ENCODE assay signal across 14 cellular contexts in the genomic region with DNA sequence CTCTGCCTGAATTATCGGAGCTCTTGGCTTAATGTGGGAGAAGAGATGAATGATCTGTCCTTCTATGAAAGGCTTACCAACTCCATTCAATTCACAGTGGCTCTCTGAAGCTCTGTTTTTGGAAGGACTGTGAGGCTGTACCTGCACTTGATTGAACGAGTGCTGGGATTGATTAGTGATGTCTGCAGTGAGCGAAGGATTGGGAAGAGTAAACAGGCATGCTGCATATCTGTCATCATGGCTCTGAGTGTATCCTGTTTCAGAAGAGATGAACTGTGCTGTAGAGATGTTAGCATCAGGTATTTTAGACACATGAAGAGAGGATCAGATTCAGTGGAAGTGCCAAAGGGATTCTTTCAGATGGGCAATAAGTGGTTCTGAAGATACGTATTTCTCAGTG.
DNase-seq lines count a peak whose midpoint lies in the region; ATAC-seq and TF ChIP-seq lines count a peak whose summit lies in the region.
"Had no signal": no experiment of that assay in that cellular context is flagged by ENCODE, and none has a peak within 500 bp of the region (broad histone marks: within the 10 kb centered on the region; RNA-seq: fewer than 3 reads in every experiment).

No MANE protein-coding gene starts in this region.

- H3K4me1 ChIP-seq in mesendoderm (ENCODE audit: control insufficient read depth, low read depth, low read length), result no peaks in the 10 kb centered on the region
- H3K4me1 ChIP-seq: BE2C had no signal

- no peaks in the 10 kb centered on the region for H3K36me3 ChIP-seq in mesendoderm (ENCODE audit: control insufficient read depth, insufficient read depth, low read length)
- no peaks in the 10 kb centered on the region for H3K36me3 ChIP-seq in WERI-Rb-1
- H3K36me3 ChIP-seq: BE2C had no signal

- peaks cover 9% of the 10 kb centered on the region for H3K4me1 Mint-ChIP-seq in activated T-helper 17 cell treated with anti-CD3 and anti-CD28 coated beads, Interleukin-2, amount 50 U/mL, for 72 hours

- H3K27ac ChIP-seq in mesendoderm (ENCODE audit: low read depth, low read length) (no peak overlapping the region), WERI-Rb-1 (no peak overlapping the region)
- H3K27ac ChIP-seq: A549, C4-2B had no signal

- H3K79me1 ChIP-seq in mesendoderm (ENCODE audit: low read length), result no peaks in the 10 kb centered on the region

- no peaks in the 10 kb centered on the region for H3K36me3 Mint-ChIP-seq in activated T-helper 17 cell treated with anti-CD3 and anti-CD28 coated beads, Interleukin-2, amount 50 U/mL, for 72 hours (ENCODE audit: low read depth)
- H3K36me3 Mint-ChIP-seq: CD8-positive, alpha-beta T cell had no signal

- no peak overlapping the region for H3K4me3 Mint-ChIP-seq in activated T-helper 17 cell treated with anti-CD3 and anti-CD28 coated beads, Interleukin-2, amount 50 U/mL, for 72 hours
- H3K4me3 Mint-ChIP-seq: CD8-positive, alpha-beta T cell had no signal

- H3K4me2 ChIP-seq in mesendoderm (ENCODE audit: low read length), result no peak overlapping the region
- H3K4me2 ChIP-seq: A549 had no signal

- H4K5ac ChIP-seq in mesendoderm (ENCODE audit: low read length), result no peak overlapping the region

- no peaks in the 10 kb centered on the region for H3K27me3 Mint-ChIP-seq in activated T-helper 17 cell treated with anti-CD3 and anti-CD28 coated beads, Interleukin-2, amount 50 U/mL, for 72 hours

- H2BK120ac ChIP-seq in mesendoderm (ENCODE audit: low read depth, low read length), result no peak overlapping the region

- peak; percentile 21 for DNase-seq in NCI-H748 (lab: John Stamatoyannopoulos, UW; ENCODE audit: unreplicated experiment)
- no peak for DNase-seq in NCI-H748 treated with DMSO at 0.1 percent for 48 hours (lab: John Stamatoyannopoulos, UW)
- peak; percentile 26 for DNase-seq in mesendoderm
- DNase-seq in NCI-H1105 (lab: John Stamatoyannopoulos, UW), result no peak
- no peak for DNase-seq in WERI-Rb-1
- DNase-seq: BE2C; CD8-positive, alpha-beta T cell; COR-L47; DMS153; GF-D8; HCEC 1CT had no signal

- TF ChIP-seq CTCF in WERI-Rb-1 (IDR thresholded peaks at IDR 0.05; ENCODE audit: low read depth, low read length), result no peak

- no peaks in the 10 kb centered on the region for H3K9me3 ChIP-seq in WERI-Rb-1 (ENCODE audit: severe bottlenecking)
- H3K9me3 ChIP-seq: BE2C had no signal

- no peak overlapping the region for H3K18ac ChIP-seq in mesendoderm (ENCODE audit: low read length)

- H3K79me2 ChIP-seq in mesendoderm (ENCODE audit: control insufficient read depth, insufficient read depth, low read length), result no peaks in the 10 kb centered on the region

- WGBS in mesendoderm (ENCODE audit: extremely low coverage, insufficient coverage, low lambda C conversion rate), result no CpG with 5 or more reads among the region's 4 CpGs

- H3K56ac ChIP-seq in mesendoderm (ENCODE audit: low read length), result no peak overlapping the region

- H3K23ac ChIP-seq in mesendoderm (ENCODE audit: low read length), result no peak overlapping the region

- H3K27ac Mint-ChIP-seq in activated T-helper 17 cell treated with anti-CD3 and anti-CD28 coated beads, Interleukin-2, amount 50 U/mL, for 72 hours, result peak overlapping the region; percentile 16
- H3K27ac Mint-ChIP-seq: CD8-positive, alpha-beta T cell had no signal

- H3K9me3 Mint-ChIP-seq in activated T-helper 17 cell treated with anti-CD3 and anti-CD28 coated beads, Interleukin-2, amount 50 U/mL, for 72 hours, result peaks cover 13% of the 10 kb centered on the region

- no peak for ATAC-seq in activated T-helper 17 cell treated with anti-CD3 and anti-CD28 coated beads, Interleukin-2, amount 50 U/mL, for 72 hours (replicated peaks)
- ATAC-seq: A549; CD8-positive, alpha-beta T cell had no signal

- H3K9ac ChIP-seq in mesendoderm (ENCODE audit: low read length), result no peak overlapping the region

- H2BK5ac ChIP-seq in mesendoderm (ENCODE audit: low read length), result no peak overlapping the region

- no peak overlapping the region for H4K8ac ChIP-seq in mesendoderm (ENCODE audit: low read depth, low read length)

- no peak overlapping the region for H2BK15ac ChIP-seq in mesendoderm (replicated peaks; ENCODE audit: low read depth)

- H3K4ac ChIP-seq in mesendoderm (ENCODE audit: low read depth, low read length), result no peak overlapping the region

- no peak overlapping the region for H3K4me3 ChIP-seq in mesendoderm (ENCODE audit: low read length)
- no peak overlapping the region for H3K4me3 ChIP-seq in WERI-Rb-1 (ENCODE audit: low read depth, low read length)
- H3K4me3 ChIP-seq: A549 had no signal

- H3K27me3 ChIP-seq in mesendoderm (ENCODE audit: insufficient read depth, low read length, poor library complexity) (no peaks in the 10 kb centered on the region), WERI-Rb-1 (ENCODE audit: insufficient read depth, low read depth, severe bottlenecking) (no peaks in the 10 kb centered on the region)
- H3K27me3 ChIP-seq: BE2C had no signal

- no peak overlapping the region for H2AK5ac ChIP-seq in mesendoderm (ENCODE audit: low read length)

Comparison
In these comparisons a context has a peak if more than half of its experiments do, and no peak if none do; other contexts are left out.
1. DNase-seq: peak in NCI-H748 (single experiment) and mesendoderm (single experiment); none in NCI-H748 treated with DMSO at 0.1 percent for 48 hours (single experiment), NCI-H1105 (single experiment) and WERI-Rb-1 (single experiment).